13 cellular contexts compared by ENCODE assay signal in genomic region chr13:98930014-98930625, GRCh38. TPM values are rescaled to one million over a fixed set of nuclear protein-coding genes. Genes with fewer than 3 reads are reported as not detected.
DNase-seq lines count a peak whose midpoint lies in the region; ATAC-seq, FAIRE-seq and TF ChIP-seq lines count a peak whose summit lies in the region.
"Had no signal": no experiment of that assay in that cellular context is flagged by ENCODE, and none has a peak within 500 bp of the region (broad histone marks: within the 10 kb centered on the region; RNA-seq: fewer than 3 reads in every experiment).

No MANE protein-coding gene starts in this region.

- TF ChIP-seq EP300 in H1 (IDR thresholded peaks at IDR 0.05; ENCODE audit: borderline replicate concordance in 1 of 2, low read depth in 2 of 2, low read length in 2 of 2), result no peak

- peak overlapping the region; percentile 75; the same call in 1 of the 2 replicates for H2BK20ac ChIP-seq in H1 (ENCODE audit: low read length)

- H3K4me1 ChIP-seq in DND-41 (ENCODE audit: insufficient read depth, low read length) (peaks cover 13% of the 10 kb centered on the region), H1 (replicated peaks in 1 of 4; ENCODE audit: control insufficient read depth in 3 of 4, insufficient read depth in 4 of 4, low read length in 3 of 4) (peaks cover 0 to 2% (median 1%) of the 10 kb centered on the region in 4 experiments; a peak in 2 of 7 replicates)

- H3K4me3 ChIP-seq in DND-41 (ENCODE audit: low read depth in 1 of 2, low read length in 2 of 2), result no peak overlapping the region
- H3K4me3 ChIP-seq in H1 (ENCODE audit: extremely low read depth in 1 of 4, insufficient read depth in 2 of 4, low read depth in 3 of 4, low read length in 4 of 4), result no peak overlapping the region
- H3K4me3 ChIP-seq: lower lobe of right lung had no signal

- TF ChIP-seq CTCF in DND-41 (IDR thresholded peaks at IDR 0.05; ENCODE audit: borderline replicate concordance, extremely low read depth, low read length, poor library complexity, severe bottlenecking) (no peak), H1 (IDR thresholded peaks at IDR 0.05; ENCODE audit: control extremely low read depth in 1 of 3, insufficient read depth in 1 of 3, low read depth in 1 of 3, low read length in 3 of 3) (no peak)

- H3K14ac ChIP-seq in H1 (ENCODE audit: insufficient read length), result no peak overlapping the region

- H2AFZ ChIP-seq in DND-41 (ENCODE audit: low read depth, low read length), result peak overlapping the region; percentile 47; the same call in 1 of the 2 replicates
- peak overlapping the region; percentile 90; the same call in 1 of the 2 replicates for H2AFZ ChIP-seq in H1 (ENCODE audit: low read length)

- POLR2A ChIA-PET in H1 (lab: Charles Lee; ENCODE audit: partially characterized antibody), result no interaction called here

- H3K9ac ChIP-seq in DND-41 (ENCODE audit: low read depth, low read length) (peak overlapping the region; percentile 9; the same call in 1 of the 2 replicates), H1 (replicated peaks in 1 of 4; ENCODE audit: extremely low read depth in 1 of 4, low read depth in 3 of 4, low read length in 3 of 4) (no peak overlapping the region)

- no peak overlapping the region for H2AK5ac ChIP-seq in H1 (ENCODE audit: low read depth, low read length)

- no peaks in the 10 kb centered on the region for H3K23me2 ChIP-seq in H1 (ENCODE audit: low read depth, low read length)

- TF ChIP-seq POLR2A in H1 (IDR thresholded peaks at IDR 0.05; ENCODE audit: control extremely low read depth in 1 of 2, low read depth in 2 of 2, low read length in 2 of 2), result no peak

- no peak overlapping the region for H2BK12ac ChIP-seq in H1 (ENCODE audit: low read depth, low read length)

- CTCF ChIA-PET in H1 (lab: Charles Lee; ENCODE audit: partially characterized antibody), result interaction anchor here (0.6 to 1.2 kb wide), 2 partner anchors 15 to 113 kb away, joined by 3 read pairs; no protein-coding TSS in a partner anchor

- H3K79me2 ChIP-seq in DND-41 (ENCODE audit: insufficient read depth, low read length), result no peaks in the 10 kb centered on the region
- no peaks in the 10 kb centered on the region for H3K79me2 ChIP-seq in H1 (ENCODE audit: control insufficient read depth in 1 of 2, insufficient read depth in 2 of 2, low read length in 2 of 2)

- no peak overlapping the region for H4K5ac ChIP-seq in H1 (ENCODE audit: insufficient read length, low read depth, low read length)

- no peak for FAIRE-seq in H1 (lab: Jason Lieb, UNC)

- TF ChIP-seq RAD21 in H1 (IDR thresholded peaks at IDR 0.05 in 1 of 2, conservative IDR thresholded peaks at IDR 0.05 in 1 of 2; ENCODE audit: low read depth in 2 of 2, low read length in 2 of 2), result no peak

- WGBS in H1 (ENCODE audit: extremely low coverage in 1 of 2, insufficient coverage in 1 of 2, insufficient read length in 1 of 2, insufficient replicate concordance in 2 of 2, low coverage in 1 of 2, low lambda C conversion rate in 2 of 2, missing lambda C conversion rate in 1 of 2), 2 experiments, result 69% methylated on average over 8 of the region's 8 CpGs; no CpG with 5 or more reads in 1 of the 2 experiments

- DNase-seq in DND-41 (peak; percentile 62), NCI-H2107 (lab: John Stamatoyannopoulos, UW) (peak; percentile 18), H1 (ENCODE audit: low read depth in 1 of 2, low spot score in 2 of 2) (no peak), posterior cingulate gyrus (peak in 8 of 10 donors; percentile 13 to 93 (median 42)), kidney tubule cell (ENCODE audit: low spot score) (no peak), HK-2 (ENCODE audit: unreplicated experiment) (no peak), NCI-H128 (lab: John Stamatoyannopoulos, UW; ENCODE audit: unreplicated experiment) (no peak)
- DNase-seq: activated CD4-positive, alpha-beta T cell treated with anti-CD3 and anti-CD28 coated beads, Interleukin-2, amount 50 U/mL, for 1 hour; EL; lower lobe of right lung had no signal

- peak overlapping the region; percentile 19; the same call in 1 of the 2 replicates for H4K8ac ChIP-seq in H1 (ENCODE audit: extremely low read depth, insufficient read depth, low read length)

- peak overlapping the region; percentile 85; the same call in 1 of the 2 replicates for H2BK5ac ChIP-seq in H1 (ENCODE audit: low read depth, low read length)

- H3K9me3 ChIP-seq in DND-41 (ENCODE audit: insufficient read depth, low read length, severe bottlenecking), result peaks cover 2% of the 10 kb centered on the region
- peaks cover 6 to 9% of the 10 kb centered on the region in 2 experiments; a peak in 3 of 4 replicates for H3K9me3 ChIP-seq in H1 (ENCODE audit: insufficient read depth in 2 of 2, low read depth in 1 of 2, low read length in 1 of 2)

- H3K79me1 ChIP-seq in H1 (ENCODE audit: low read depth, low read length), result no peaks in the 10 kb centered on the region

- H3K56ac ChIP-seq in H1 (replicated peaks; ENCODE audit: insufficient read length, low read depth, low read length), result no peak overlapping the region

- no peak overlapping the region for H2BK120ac ChIP-seq in H1 (replicated peaks; ENCODE audit: low read depth, low read length)

- H3K23ac ChIP-seq in H1 (ENCODE audit: insufficient read length), result no peak overlapping the region

- ATAC-seq in DND-41 (ENCODE audit: insufficient read depth, low read depth) (peak; percentile 90), HG02588 (IDR thresholded peaks at IDR 0.05; ENCODE audit: unreplicated experiment) (no peak)
- ATAC-seq: lower lobe of right lung, Panc1 had no signal

- peak overlapping the region; percentile 61 for H4K91ac ChIP-seq in H1 (replicated peaks; ENCODE audit: insufficient read length, low read length)

- H3K27me3 ChIP-seq in DND-41 (ENCODE audit: insufficient read depth, low read length, poor library complexity), result no peaks in the 10 kb centered on the region
- H3K27me3 ChIP-seq in H1 (replicated peaks in 1 of 4; ENCODE audit: control insufficient read depth in 3 of 4, extremely low read depth in 1 of 4, insufficient read depth in 3 of 4, low read length in 3 of 4), result no peaks in the 10 kb centered on the region

- H3K4me2 ChIP-seq in DND-41 (ENCODE audit: insufficient read depth, low read length) (peak overlapping the region; percentile 17; the same call in 1 of the 2 replicates), H1 (ENCODE audit: insufficient read depth in 1 of 2, low read depth in 2 of 2, low read length in 2 of 2) (no peak overlapping the region)

- H3K36me3 ChIP-seq in DND-41 (ENCODE audit: insufficient read depth, low read length) (no peaks in the 10 kb centered on the region), H1 (ENCODE audit: control insufficient read depth in 2 of 4, insufficient read depth in 4 of 4, low read length in 3 of 4) (peaks cover 0 to 6% (median 0%) of the 10 kb centered on the region in 4 experiments; a peak in 2 of 8 replicates)
- H3K36me3 ChIP-seq: lower lobe of right lung had no signal

- H4K20me1 ChIP-seq in DND-41 (ENCODE audit: insufficient read depth, low read length) (no peaks in the 10 kb centered on the region; the same call in 1 of the 2 replicates), H1 (replicated peaks in 1 of 2; ENCODE audit: control insufficient read depth in 1 of 2, insufficient read depth in 2 of 2, low read length in 2 of 2) (no peaks in the 10 kb centered on the region)

- H3K27ac ChIP-seq in DND-41 (ENCODE audit: low read length), result peak overlapping the region; percentile 72
- no peak overlapping the region for H3K27ac ChIP-seq in H1 (ENCODE audit: low read depth, low read length)
- H3K27ac ChIP-seq: HL-60, lower lobe of right lung had no signal

- H3K18ac ChIP-seq in H1 (ENCODE audit: extremely low read depth, low read length), result no peak overlapping the region; the same call in none of the 2 replicates

- no peak overlapping the region for H2BK15ac ChIP-seq in H1 (ENCODE audit: low read length)

- intact Hi-C loops in posterior cingulate gyrus (cut with DNase I), result no loop called here

- H3K4ac ChIP-seq in H1 (replicated peaks; ENCODE audit: insufficient read length, low read depth, low read length), result no peak overlapping the region

TF ChIP-seq in H1, 55 proteins besides CTCF, POLR2A, EP300 and RAD21 (continues in another document):
- TF ChIP-seq MAFK (IDR thresholded peaks at IDR 0.05; ENCODE audit: low read depth, low read length) (no peak), PHF8 (conservative IDR thresholded peaks at IDR 0.05; ENCODE audit: low read depth, low read length) (no peak), CTBP2 (IDR thresholded peaks at IDR 0.05; ENCODE audit: borderline replicate concordance, insufficient read depth, insufficient read length, low read length) (no peak), RFX5 (IDR thresholded peaks at IDR 0.05; ENCODE audit: borderline replicate concordance, low read depth, low read length) (no peak), BCL11A (IDR thresholded peaks at IDR 0.05; ENCODE audit: low read depth in 2 of 2, low read length in 2 of 2) (no peak), TBP (IDR thresholded peaks at IDR 0.05; ENCODE audit: low read depth, low read length) (no peak), EZH2 (IDR thresholded peaks at IDR 0.05; ENCODE audit: low read depth, low read length, severe bottlenecking) (no peak), MAX (IDR thresholded peaks at IDR 0.05) (no peak), GTF2F1 (IDR thresholded peaks at IDR 0.05; ENCODE audit: borderline replicate concordance, low read depth, low read length) (no peak), SRF (IDR thresholded peaks at IDR 0.05; ENCODE audit: low read depth, low read length) (no peak), CHD1 (IDR thresholded peaks at IDR 0.05; ENCODE audit: low read depth, low read length) (no peak), JUND (IDR thresholded peaks at IDR 0.05; ENCODE audit: low read length) (no peak)

RNA-seq across cellular contexts. Expression of gene DOCK9, which starts 47.7 kb away (rescaled TPM):
- total RNA-seq in H1 (2021; fragmentation: NEBNext Ultra II Directional; extraction: Animal tissue kit (Norgen Biotek cat#: 25700)), result 31.5 and 35.4 TPM in 2 replicates
- 18.7 and 21.6 TPM in 2 replicates for polyA plus RNA-seq in H1 (2011; rRNA removed)
- polyA plus RNA-seq in H1 (2011; cell fraction: cytosol; rRNA removed), result 24.3 TPM
- 23.9 TPM for polyA plus RNA-seq in H1 (2011; cell fraction: nucleus; rRNA removed)
- 26.9 to 34.3 TPM (median 27.8 TPM) in 4 replicates for polyA plus RNA-seq in H1 (2012, experiment 1 of 2)
- 1.2 TPM for polyA plus RNA-seq in H1 (2012, experiment 2 of 2)
- polyA plus RNA-seq in H1 (2013, experiment 1 of 2), result 14.1 TPM
- polyA plus RNA-seq in H1 (2013, experiment 2 of 2), result 13.7 TPM
- 43.4 and 72.7 TPM in 2 replicates for polyA minus RNA-seq in H1 (2011; rRNA and poly(A)+ RNA removed)
- polyA minus RNA-seq in H1 (2011; cell fraction: cytosol; rRNA and poly(A)+ RNA removed), result 24.7 TPM
- 64.1 TPM for polyA minus RNA-seq in H1 (2011; cell fraction: nucleus; rRNA and poly(A)+ RNA removed)

Comparison
In these comparisons a context has a peak if more than half of its experiments do, and no peak if none do; other contexts are left out.
1. DNase-seq: peak in DND-41 (single experiment), NCI-H2107 (single experiment) and posterior cingulate gyrus (8 of 10); none in H1 (0 of 2), kidney tubule cell (single experiment), HK-2 (single experiment) and NCI-H128 (single experiment).